Comparison of ENCODE assay signal across 1 cellular context in the genomic region with DNA sequence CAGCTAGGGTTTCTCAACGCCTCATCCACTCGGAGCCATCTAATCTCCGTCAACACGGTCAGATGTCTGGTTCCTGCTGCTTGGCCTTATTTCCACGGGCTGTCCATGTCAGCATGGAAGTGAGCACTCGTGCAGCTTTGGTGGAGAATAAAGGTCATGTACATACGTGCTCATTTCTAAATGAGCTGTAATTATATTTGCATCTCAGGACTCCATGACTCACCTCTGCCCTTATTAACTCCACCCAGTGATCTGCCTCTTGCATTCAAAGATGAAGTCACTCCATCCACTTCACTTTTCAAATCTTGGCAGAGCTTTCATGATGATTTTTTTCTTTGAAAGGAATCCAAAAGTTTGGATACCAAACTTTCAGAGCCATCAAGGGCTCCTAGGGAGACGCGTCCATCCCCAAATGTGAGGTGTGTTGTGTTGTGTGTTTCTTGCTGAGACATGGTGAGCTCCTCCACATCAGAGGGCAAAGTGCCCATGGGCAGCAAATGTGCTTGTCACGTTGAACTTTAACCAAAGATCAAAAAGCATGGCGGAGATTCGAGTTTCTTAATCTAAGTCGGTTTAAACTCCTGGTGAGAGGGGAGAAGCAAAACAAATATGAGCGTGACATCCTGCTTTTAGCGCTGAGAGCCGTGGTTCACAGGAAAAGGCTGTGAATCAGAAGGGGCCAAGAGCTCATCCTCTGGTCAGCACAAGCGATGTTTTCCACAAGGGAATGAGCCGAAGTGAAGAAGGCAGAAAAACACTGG.
TF ChIP-seq lines count a peak whose summit lies in the region.

No MANE protein-coding gene starts in this region.

TF ChIP-seq in HepG2, 621 proteins besides CTCF, POLR2A, EP300 and RAD21 (continued from another document and continues in another):
- TF ChIP-seq, protein P1, sequence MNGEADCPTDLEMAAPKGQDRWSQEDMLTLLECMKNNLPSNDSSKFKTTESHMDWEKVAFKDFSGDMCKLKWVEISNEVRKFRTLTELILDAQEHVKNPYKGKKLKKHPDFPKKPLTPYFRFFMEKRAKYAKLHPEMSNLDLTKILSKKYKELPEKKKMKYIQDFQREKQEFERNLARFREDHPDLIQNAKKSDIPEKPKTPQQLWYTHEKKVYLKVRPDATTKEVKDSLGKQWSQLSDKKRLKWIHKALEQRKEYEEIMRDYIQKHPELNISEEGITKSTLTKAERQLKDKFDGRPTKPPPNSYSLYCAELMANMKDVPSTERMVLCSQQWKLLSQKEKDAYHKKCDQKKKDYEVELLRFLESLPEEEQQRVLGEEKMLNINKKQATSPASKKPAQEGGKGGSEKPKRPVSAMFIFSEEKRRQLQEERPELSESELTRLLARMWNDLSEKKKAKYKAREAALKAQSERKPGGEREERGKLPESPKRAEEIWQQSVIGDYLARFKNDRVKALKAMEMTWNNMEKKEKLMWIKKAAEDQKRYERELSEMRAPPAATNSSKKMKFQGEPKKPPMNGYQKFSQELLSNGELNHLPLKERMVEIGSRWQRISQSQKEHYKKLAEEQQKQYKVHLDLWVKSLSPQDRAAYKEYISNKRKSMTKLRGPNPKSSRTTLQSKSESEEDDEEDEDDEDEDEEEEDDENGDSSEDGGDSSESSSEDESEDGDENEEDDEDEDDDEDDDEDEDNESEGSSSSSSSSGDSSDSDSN (CRISPR knock-in tag; IDR thresholded peaks at IDR 0.05), result no peak
- TF ChIP-seq ZNF737 (CRISPR knock-in tag; IDR thresholded peaks at IDR 0.05; ENCODE audit: borderline replicate concordance) (no peak), KAT7 (CRISPR knock-in tag; IDR thresholded peaks at IDR 0.05; ENCODE audit: borderline replicate concordance) (no peak), SALL1 (CRISPR knock-in tag; IDR thresholded peaks at IDR 0.05) (peak; percentile 83), SNRNP70 (IDR thresholded peaks at IDR 0.05; ENCODE audit: low read depth, low read length) (no peak), ZNF432 (CRISPR knock-in tag; IDR thresholded peaks at IDR 0.05; ENCODE audit: borderline replicate concordance) (no peak), PHF8 (CRISPR knock-in tag; IDR thresholded peaks at IDR 0.05) (no peak), SAFB2 (CRISPR knock-in tag; IDR thresholded peaks at IDR 0.05; ENCODE audit: borderline replicate concordance, low read depth) (no peak), ZNF260 (CRISPR knock-in tag; IDR thresholded peaks at IDR 0.05; ENCODE audit: borderline replicate concordance, low read depth) (no peak), ZNF343 (CRISPR knock-in tag; IDR thresholded peaks at IDR 0.05) (no peak), RFX1 (IDR thresholded peaks at IDR 0.05) (no peak), ZNF660 (CRISPR knock-in tag; IDR thresholded peaks at IDR 0.05; ENCODE audit: borderline replicate concordance, low read depth) (no peak), ARNTL (CRISPR knock-in tag; IDR thresholded peaks at IDR 0.05) (no peak), ZNF549 (CRISPR knock-in tag; IDR thresholded peaks at IDR 0.05) (no peak), THAP11 (CRISPR knock-in tag; IDR thresholded peaks at IDR 0.05) (peak; percentile 44; the same call in 1 of the 2 replicates), SIX4 (CRISPR knock-in tag; IDR thresholded peaks at IDR 0.05) (peak; percentile 38; the same call in 1 of the 2 replicates), ZBTB3 (CRISPR knock-in tag; IDR thresholded peaks at IDR 0.05; ENCODE audit: borderline replicate concordance, low read depth) (no peak), SOX13 (IDR thresholded peaks at IDR 0.05) (no peak), SOX13 (CRISPR knock-in tag; conservative IDR thresholded peaks at IDR 0.05 in 1 of 2, IDR thresholded peaks at IDR 0.05 in 1 of 2) (peak in 1 of 2 experiments; percentile 77; a peak in 2 of 4 replicates), STAT5B (CRISPR knock-in tag; IDR thresholded peaks at IDR 0.05) (no peak), GATA4 (IDR thresholded peaks at IDR 0.05; ENCODE audit: borderline replicate concordance, low read depth) (no peak), ZNF552 (CRISPR knock-in tag; IDR thresholded peaks at IDR 0.05; ENCODE audit: borderline replicate concordance) (no peak), CBX5 (CRISPR knock-in tag; IDR thresholded peaks at IDR 0.05; ENCODE audit: borderline replicate concordance) (no peak; the same call in 1 of the 2 replicates), DR1 (CRISPR knock-in tag; IDR thresholded peaks at IDR 0.05) (no peak), ZBTB20 (CRISPR knock-in tag; IDR thresholded peaks at IDR 0.05; ENCODE audit: borderline replicate concordance, low read depth) (no peak), TP53 (CRISPR knock-in tag; conservative IDR thresholded peaks at IDR 0.05) (no peak), RFXANK (CRISPR knock-in tag; IDR thresholded peaks at IDR 0.05) (peak; percentile 74; the same call in 1 of the 2 replicates)
- TF ChIP-seq, protein P2, sequence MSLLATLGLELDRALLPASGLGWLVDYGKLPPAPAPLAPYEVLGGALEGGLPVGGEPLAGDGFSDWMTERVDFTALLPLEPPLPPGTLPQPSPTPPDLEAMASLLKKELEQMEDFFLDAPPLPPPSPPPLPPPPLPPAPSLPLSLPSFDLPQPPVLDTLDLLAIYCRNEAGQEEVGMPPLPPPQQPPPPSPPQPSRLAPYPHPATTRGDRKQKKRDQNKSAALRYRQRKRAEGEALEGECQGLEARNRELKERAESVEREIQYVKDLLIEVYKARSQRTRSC (CRISPR knock-in tag; IDR thresholded peaks at IDR 0.05; ENCODE audit: low read depth), result no peak
- TF ChIP-seq, protein P3, sequence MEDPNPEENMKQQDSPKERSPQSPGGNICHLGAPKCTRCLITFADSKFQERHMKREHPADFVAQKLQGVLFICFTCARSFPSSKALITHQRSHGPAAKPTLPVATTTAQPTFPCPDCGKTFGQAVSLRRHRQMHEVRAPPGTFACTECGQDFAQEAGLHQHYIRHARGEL (CRISPR knock-in tag; IDR thresholded peaks at IDR 0.05), result no peak
- TF ChIP-seq, protein P4, sequence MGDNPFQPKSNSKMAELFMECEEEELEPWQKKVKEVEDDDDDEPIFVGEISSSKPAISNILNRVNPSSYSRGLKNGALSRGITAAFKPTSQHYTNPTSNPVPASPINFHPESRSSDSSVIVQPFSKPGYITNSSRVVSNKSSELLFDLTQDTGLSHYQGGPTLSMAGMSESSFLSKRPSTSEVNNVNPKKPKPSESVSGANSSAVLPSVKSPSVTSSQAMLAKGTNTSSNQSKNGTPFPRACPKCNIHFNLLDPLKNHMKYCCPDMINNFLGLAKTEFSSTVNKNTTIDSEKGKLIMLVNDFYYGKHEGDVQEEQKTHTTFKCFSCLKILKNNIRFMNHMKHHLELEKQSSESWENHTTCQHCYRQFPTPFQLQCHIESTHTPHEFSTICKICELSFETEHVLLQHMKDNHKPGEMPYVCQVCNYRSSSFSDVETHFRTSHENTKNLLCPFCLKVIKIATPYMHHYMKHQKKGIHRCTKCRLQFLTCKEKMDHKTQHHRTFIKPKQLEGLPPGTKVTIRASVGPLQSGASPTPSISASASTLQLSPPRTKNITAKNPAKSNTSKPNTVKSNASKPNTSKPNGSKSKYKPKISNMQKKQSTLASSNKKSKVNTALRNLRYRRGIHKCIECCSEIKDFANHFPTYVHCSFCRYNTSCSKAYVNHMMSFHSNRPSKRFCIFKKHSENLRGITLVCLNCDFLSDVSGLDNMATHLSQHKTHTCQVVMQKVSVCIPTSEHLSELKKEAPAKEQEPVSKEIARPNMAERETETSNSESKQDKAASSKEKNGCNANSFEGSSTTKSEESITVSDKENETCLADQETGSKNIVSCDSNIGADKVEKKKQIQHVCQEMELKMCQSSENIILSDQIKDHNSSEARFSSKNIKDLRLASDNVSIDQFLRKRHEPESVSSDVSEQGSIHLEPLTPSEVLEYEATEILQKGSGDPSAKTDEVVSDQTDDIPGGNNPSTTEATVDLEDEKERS (CRISPR knock-in tag; IDR thresholded peaks at IDR 0.05), result no peak
- TF ChIP-seq, protein P5, sequence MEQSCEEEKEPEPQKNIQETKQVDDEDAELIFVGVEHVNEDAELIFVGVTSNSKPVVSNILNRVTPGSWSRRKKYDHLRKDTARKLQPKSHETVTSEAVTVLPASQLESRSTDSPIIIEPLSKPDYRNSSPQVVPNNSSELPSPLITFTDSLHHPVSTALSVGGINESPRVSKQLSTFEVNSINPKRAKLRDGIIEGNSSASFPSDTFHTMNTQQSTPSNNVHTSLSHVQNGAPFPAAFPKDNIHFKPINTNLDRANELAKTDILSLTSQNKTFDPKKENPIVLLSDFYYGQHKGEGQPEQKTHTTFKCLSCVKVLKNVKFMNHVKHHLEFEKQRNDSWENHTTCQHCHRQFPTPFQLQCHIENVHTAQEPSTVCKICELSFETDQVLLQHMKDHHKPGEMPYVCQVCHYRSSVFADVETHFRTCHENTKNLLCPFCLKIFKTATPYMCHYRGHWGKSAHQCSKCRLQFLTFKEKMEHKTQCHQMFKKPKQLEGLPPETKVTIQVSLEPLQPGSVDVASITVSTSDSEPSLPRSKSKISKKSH (CRISPR knock-in tag; IDR thresholded peaks at IDR 0.05; ENCODE audit: borderline replicate concordance), result no peak
- TF ChIP-seq, protein P6, sequence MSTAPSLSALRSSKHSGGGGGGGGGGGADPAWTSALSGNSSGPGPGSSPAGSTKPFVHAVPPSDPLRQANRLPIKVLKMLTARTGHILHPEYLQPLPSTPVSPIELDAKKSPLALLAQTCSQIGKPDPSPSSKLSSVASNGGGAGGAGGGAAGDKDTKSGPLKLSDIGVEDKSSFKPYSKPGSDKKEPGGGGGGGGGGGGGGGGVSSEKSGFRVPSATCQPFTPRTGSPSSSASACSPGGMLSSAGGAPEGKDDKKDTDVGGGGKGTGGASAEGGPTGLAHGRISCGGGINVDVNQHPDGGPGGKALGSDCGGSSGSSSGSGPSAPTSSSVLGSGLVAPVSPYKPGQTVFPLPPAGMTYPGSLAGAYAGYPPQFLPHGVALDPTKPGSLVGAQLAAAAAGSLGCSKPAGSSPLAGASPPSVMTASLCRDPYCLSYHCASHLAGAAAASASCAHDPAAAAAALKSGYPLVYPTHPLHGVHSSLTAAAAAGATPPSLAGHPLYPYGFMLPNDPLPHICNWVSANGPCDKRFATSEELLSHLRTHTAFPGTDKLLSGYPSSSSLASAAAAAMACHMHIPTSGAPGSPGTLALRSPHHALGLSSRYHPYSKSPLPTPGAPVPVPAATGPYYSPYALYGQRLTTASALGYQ (CRISPR knock-in tag; IDR thresholded peaks at IDR 0.05), result peak; percentile 80; the same call in 1 of the 2 replicates
- TF ChIP-seq, protein P7, sequence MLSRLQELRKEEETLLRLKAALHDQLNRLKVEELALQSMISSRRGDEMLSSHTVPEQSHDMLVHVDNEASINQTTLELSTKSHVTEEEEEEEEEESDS (CRISPR knock-in tag; IDR thresholded peaks at IDR 0.05; ENCODE audit: borderline replicate concordance), result no peak
- TF ChIP-seq, protein P8, sequence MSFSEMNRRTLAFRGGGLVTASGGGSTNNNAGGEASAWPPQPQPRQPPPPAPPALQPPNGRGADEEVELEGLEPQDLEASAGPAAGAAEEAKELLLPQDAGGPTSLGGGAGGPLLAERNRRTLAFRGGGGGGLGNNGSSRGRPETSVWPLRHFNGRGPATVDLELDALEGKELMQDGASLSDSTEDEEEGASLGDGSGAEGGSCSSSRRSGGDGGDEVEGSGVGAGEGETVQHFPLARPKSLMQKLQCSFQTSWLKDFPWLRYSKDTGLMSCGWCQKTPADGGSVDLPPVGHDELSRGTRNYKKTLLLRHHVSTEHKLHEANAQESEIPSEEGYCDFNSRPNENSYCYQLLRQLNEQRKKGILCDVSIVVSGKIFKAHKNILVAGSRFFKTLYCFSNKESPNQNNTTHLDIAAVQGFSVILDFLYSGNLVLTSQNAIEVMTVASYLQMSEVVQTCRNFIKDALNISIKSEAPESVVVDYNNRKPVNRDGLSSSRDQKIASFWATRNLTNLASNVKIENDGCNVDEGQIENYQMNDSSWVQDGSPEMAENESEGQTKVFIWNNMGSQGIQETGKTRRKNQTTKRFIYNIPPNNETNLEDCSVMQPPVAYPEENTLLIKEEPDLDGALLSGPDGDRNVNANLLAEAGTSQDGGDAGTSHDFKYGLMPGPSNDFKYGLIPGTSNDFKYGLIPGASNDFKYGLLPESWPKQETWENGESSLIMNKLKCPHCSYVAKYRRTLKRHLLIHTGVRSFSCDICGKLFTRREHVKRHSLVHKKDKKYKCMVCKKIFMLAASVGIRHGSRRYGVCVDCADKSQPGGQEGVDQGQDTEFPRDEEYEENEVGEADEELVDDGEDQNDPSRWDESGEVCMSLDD (CRISPR knock-in tag; IDR thresholded peaks at IDR 0.05; ENCODE audit: borderline replicate concordance), result no peak
- TF ChIP-seq, protein P9, sequence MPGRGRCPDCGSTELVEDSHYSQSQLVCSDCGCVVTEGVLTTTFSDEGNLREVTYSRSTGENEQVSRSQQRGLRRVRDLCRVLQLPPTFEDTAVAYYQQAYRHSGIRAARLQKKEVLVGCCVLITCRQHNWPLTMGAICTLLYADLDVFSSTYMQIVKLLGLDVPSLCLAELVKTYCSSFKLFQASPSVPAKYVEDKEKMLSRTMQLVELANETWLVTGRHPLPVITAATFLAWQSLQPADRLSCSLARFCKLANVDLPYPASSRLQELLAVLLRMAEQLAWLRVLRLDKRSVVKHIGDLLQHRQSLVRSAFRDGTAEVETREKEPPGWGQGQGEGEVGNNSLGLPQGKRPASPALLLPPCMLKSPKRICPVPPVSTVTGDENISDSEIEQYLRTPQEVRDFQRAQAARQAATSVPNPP (CRISPR knock-in tag; IDR thresholded peaks at IDR 0.05), result no peak
- TF ChIP-seq, protein P10, sequence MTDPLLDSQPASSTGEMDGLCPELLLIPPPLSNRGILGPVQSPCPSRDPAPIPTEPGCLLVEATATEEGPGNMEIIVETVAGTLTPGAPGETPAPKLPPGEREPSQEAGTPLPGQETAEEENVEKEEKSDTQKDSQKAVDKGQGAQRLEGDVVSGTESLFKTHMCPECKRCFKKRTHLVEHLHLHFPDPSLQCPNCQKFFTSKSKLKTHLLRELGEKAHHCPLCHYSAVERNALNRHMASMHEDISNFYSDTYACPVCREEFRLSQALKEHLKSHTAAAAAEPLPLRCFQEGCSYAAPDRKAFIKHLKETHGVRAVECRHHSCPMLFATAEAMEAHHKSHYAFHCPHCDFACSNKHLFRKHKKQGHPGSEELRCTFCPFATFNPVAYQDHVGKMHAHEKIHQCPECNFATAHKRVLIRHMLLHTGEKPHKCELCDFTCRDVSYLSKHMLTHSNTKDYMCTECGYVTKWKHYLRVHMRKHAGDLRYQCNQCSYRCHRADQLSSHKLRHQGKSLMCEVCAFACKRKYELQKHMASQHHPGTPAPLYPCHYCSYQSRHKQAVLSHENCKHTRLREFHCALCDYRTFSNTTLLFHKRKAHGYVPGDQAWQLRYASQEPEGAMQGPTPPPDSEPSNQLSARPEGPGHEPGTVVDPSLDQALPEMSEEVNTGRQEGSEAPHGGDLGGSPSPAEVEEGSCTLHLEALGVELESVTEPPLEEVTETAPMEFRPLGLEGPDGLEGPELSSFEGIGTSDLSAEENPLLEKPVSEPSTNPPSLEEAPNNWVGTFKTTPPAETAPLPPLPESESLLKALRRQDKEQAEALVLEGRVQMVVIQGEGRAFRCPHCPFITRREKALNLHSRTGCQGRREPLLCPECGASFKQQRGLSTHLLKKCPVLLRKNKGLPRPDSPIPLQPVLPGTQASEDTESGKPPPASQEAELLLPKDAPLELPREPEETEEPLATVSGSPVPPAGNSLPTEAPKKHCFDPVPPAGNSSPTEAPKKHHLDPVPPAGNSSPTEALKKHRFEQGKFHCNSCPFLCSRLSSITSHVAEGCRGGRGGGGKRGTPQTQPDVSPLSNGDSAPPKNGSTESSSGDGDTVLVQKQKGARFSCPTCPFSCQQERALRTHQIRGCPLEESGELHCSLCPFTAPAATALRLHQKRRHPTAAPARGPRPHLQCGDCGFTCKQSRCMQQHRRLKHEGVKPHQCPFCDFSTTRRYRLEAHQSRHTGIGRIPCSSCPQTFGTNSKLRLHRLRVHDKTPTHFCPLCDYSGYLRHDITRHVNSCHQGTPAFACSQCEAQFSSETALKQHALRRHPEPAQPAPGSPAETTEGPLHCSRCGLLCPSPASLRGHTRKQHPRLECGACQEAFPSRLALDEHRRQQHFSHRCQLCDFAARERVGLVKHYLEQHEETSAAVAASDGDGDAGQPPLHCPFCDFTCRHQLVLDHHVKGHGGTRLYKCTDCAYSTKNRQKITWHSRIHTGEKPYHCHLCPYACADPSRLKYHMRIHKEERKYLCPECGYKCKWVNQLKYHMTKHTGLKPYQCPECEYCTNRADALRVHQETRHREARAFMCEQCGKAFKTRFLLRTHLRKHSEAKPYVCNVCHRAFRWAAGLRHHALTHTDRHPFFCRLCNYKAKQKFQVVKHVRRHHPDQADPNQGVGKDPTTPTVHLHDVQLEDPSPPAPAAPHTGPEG (CRISPR knock-in tag; IDR thresholded peaks at IDR 0.05), result no peak
